Comparison of ENCODE assay signal across 22 cellular contexts in the genomic region with DNA sequence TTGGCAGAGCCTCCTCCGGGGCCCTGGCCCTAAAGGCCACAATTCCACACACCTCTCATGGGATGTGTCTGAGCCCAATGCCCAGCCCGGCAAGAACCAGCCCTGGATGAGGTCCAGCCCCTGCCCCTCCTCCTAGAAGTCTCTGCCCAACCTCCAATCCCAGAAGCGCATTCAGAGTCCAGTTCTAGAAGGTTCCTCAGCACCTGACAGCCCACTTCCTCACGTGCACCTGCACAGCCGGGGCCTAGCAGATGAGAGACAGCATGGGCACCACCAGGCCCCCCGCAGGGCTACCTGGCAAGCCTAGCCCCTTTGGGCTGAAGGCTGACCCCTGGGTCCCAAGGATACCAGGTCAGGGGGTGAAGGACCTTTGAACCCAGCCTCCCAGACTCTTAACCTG. TPM values are rescaled to one million over a fixed set of nuclear protein-coding genes. Genes with fewer than 3 reads are reported as not detected.
"Had no signal": no experiment of that assay in that cellular context is flagged by ENCODE, and none has a peak within 500 bp of the region (broad histone marks: within the 10 kb centered on the region; RNA-seq: fewer than 3 reads in every experiment).

No MANE protein-coding gene starts in this region.

- H3K4me1 ChIP-seq: parathyroid adenoma had no signal

- H3K27me3 ChIP-seq: colonic mucosa, hepatocyte, right lobe of liver, testis, transverse colon had no signal

- H3K36me3 ChIP-seq: colonic mucosa, prostate gland, right lobe of liver, spleen, transverse colon had no signal

- H3K79me2 ChIP-seq: hepatocyte, parathyroid adenoma had no signal

- H3K9me3 Mint-ChIP-seq: endodermal cell; nephron; stimulated activated naive B cell treated with anti-CD40 and anti-IgM and Interleukin-4, amounts not matched to agents 10 μg/mL and 1 μg/mL and 100 μg/mL, for 72 hours had no signal

- H3K4me3 ChIP-seq: colonic mucosa, hepatocyte, prostate gland, right lobe of liver, spleen, testis, transverse colon had no signal

- H3K4me3 Mint-ChIP-seq: endodermal cell; nephron; stimulated activated naive B cell treated with anti-CD40 and anti-IgM and Interleukin-4, amounts not matched to agents 10 μg/mL and 1 μg/mL and 100 μg/mL, for 72 hours; stimulated activated naive CD8-positive, alpha-beta T cell treated with anti-CD3 and anti-CD28 coated beads, Interleukin-15, amount 100 ng/mL, for 72 hours had no signal

- H3K4me2 ChIP-seq: hepatocyte had no signal

- DNase-seq: colonic mucosa; effector CD4-positive, alpha-beta T cell; endodermal cell; erythroblast; foreskin melanocyte; head of caudate nucleus; mammary epithelial cell; right lobe of liver; spleen; stimulated activated CD4-positive, alpha-beta T cell treated with anti-CD3 and anti-CD28 coated beads, Interleukin-15, amount 100 ng/mL, for 24 hours; stimulated activated CD4-positive, alpha-beta T cell treated with anti-CD3 and anti-CD28 coated beads, Interleukin-1b, Interleukin-23, amount 100 ng/mL, for 48 hours; stimulated activated CD4-positive, alpha-beta T cell treated with anti-CD3 and anti-CD28 coated beads, Interleukin-4, amount 100 ng/mL, for 24 hours; stimulated activated naive B cell treated with anti-CD40 and anti-IgM and Interleukin-4, amounts not matched to agents 10 μg/mL and 1 μg/mL and 100 μg/mL, for 72 hours; stimulated activated naive CD8-positive, alpha-beta T cell treated with anti-CD3 and anti-CD28 coated beads, Interleukin-15, amount 100 ng/mL, for 72 hours; testis; transverse colon had no signal

- H3K9me3 ChIP-seq: colonic mucosa, prostate gland, right lobe of liver, spleen, testis, transverse colon had no signal

- ATAC-seq: right lobe of liver; stimulated activated naive B cell treated with anti-CD40 and anti-IgM and Interleukin-4, amounts not matched to agents 10 μg/mL and 1 μg/mL and 100 μg/mL, for 72 hours; stimulated activated naive CD8-positive, alpha-beta T cell treated with anti-CD3 and anti-CD28 coated beads, Interleukin-15, amount 100 ng/mL, for 72 hours had no signal

- H2AFZ ChIP-seq: hepatocyte, parathyroid adenoma had no signal

- H3K27ac ChIP-seq: colonic mucosa, hepatocyte, parathyroid adenoma, prostate gland, right lobe of liver, testis, transverse colon had no signal

- H3K36me3 Mint-ChIP-seq: stimulated activated naive B cell treated with anti-CD40 and anti-IgM and Interleukin-4, amounts not matched to agents 10 μg/mL and 1 μg/mL and 100 μg/mL, for 72 hours had no signal

- H3K27me3 Mint-ChIP-seq: stimulated activated naive CD8-positive, alpha-beta T cell treated with anti-CD3 and anti-CD28 coated beads, Interleukin-15, amount 100 ng/mL, for 72 hours had no signal

- H3K27ac Mint-ChIP-seq: endodermal cell; nephron; stimulated activated naive B cell treated with anti-CD40 and anti-IgM and Interleukin-4, amounts not matched to agents 10 μg/mL and 1 μg/mL and 100 μg/mL, for 72 hours had no signal

- H3K9ac ChIP-seq: parathyroid adenoma had no signal

RNA-seq across cellular contexts. Expression of gene PHLDA2, which starts 32.2 kb away (rescaled TPM):
- total RNA-seq: cerebellum, skeletal muscle tissue had no signal
